18 cellular contexts compared by ENCODE assay signal in the genomic region with DNA sequence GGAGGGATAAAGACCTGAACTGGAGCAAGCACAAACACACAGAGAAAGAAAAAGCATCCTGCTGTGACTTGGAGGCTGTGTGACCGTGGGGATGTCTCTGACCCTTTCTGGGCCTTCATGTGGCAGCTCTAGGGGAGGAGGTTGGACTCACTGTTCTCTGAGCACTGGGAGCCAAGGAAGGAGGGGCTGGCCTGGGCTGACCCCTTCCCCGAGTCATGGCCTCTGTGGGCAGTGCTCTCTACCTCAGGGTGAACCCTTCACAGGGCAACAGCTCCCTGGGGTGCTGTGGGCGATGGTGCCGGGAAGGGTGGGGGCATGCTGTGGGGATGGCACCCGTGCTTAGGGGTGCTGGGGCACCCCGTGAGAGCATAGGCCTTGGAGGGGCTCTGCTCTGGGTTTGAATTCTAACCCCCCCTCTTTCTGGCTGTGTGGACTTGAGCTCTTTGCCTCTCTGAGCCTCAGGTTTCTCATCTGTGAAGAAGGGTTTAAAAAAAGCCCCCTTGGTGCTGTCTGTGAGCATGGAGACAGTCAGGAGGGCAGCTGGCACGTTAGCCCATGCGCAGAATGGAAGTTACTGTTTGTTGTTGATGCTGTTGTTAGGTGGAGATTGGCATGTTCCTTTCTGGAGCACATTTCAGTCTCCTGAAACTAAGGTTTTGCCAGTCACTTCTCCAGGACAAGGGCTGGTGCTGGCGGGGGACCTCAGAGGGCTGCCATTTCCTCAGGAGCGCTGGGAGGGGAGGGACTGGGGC. TPM values are rescaled to one million over a fixed set of nuclear protein-coding genes. Genes with fewer than 3 reads are reported as not detected.
DNase-seq lines count a peak whose midpoint lies in the region; ATAC-seq and TF ChIP-seq lines count a peak whose summit lies in the region.
"Had no signal": no experiment of that assay in that cellular context is flagged by ENCODE, and none has a peak within 500 bp of the region (broad histone marks: within the 10 kb centered on the region; RNA-seq: fewer than 3 reads in every experiment).

No MANE protein-coding gene starts in this region.

- H3K36me3 ChIP-seq in osteoblast (ENCODE audit: insufficient read depth, low read length) = no peaks in the 10 kb centered on the region
- H3K36me3 ChIP-seq in CD4-positive, alpha-beta memory T cell (ENCODE audit: insufficient read depth, low read length) = no peaks in the 10 kb centered on the region
- H3K36me3 ChIP-seq: HAP-1 had no signal

- no peaks in the 10 kb centered on the region for H4K20me1 ChIP-seq in osteoblast (ENCODE audit: insufficient read depth, low read length)

- CTCF ChIA-PET in CD4-positive, alpha-beta memory T cell (lab: Charles Lee; ENCODE audit: partially characterized antibody) = interaction anchor here (1.1 to 1.6 kb wide), 2 partner anchors 20 to 29 kb away, joined by 4 read pairs; no protein-coding TSS in a partner anchor

- no peak overlapping the region for H2AFZ ChIP-seq in osteoblast (ENCODE audit: low read length)

- no peaks in the 10 kb centered on the region for H3K27me3 ChIP-seq in right cardiac atrium (ENCODE audit: control insufficient read depth, insufficient read depth)
- H3K27me3 ChIP-seq in osteoblast (ENCODE audit: insufficient read depth, low read length) = peaks cover 2% of the 10 kb centered on the region
- no peaks in the 10 kb centered on the region for H3K27me3 ChIP-seq in CD4-positive, alpha-beta memory T cell (ENCODE audit: insufficient read depth, low read length)

- POLR2A ChIA-PET in CD4-positive, alpha-beta memory T cell (lab: Charles Lee; ENCODE audit: partially characterized antibody) = no interaction called here

- TF ChIP-seq CTCF in brain (conservative IDR thresholded peaks at IDR 0.05) (no peak), osteoblast (IDR thresholded peaks at IDR 0.05; ENCODE audit: extremely low read depth, low read depth, low read length) (no peak)

- H3K27ac Mint-ChIP-seq in brain = peak overlapping the region in 3 of 5 experiments; percentile 34 to 72 (median 40)
- no peak overlapping the region for H3K27ac Mint-ChIP-seq in CD4-positive, alpha-beta memory T cell
- H3K27ac Mint-ChIP-seq: activated B cell treated with CpG ODN at 0.5 μM for 24 hours had no signal

- H3K27me3 Mint-ChIP-seq in brain = no peaks in the 10 kb centered on the region
- H3K27me3 Mint-ChIP-seq in CD4-positive, alpha-beta memory T cell = no peaks in the 10 kb centered on the region
- H3K27me3 Mint-ChIP-seq: activated B cell treated with CpG ODN at 0.5 μM for 24 hours had no signal

- no peaks in the 10 kb centered on the region for H3K36me3 Mint-ChIP-seq in brain
- H3K36me3 Mint-ChIP-seq in CD4-positive, alpha-beta memory T cell = no peaks in the 10 kb centered on the region
- H3K36me3 Mint-ChIP-seq: naive B cell had no signal

- no peaks in the 10 kb centered on the region for H3K9me3 ChIP-seq in right cardiac atrium (ENCODE audit: control insufficient read depth, low read length)
- no peaks in the 10 kb centered on the region for H3K9me3 ChIP-seq in osteoblast (ENCODE audit: low read depth, low read length)
- no peaks in the 10 kb centered on the region for H3K9me3 ChIP-seq in CD4-positive, alpha-beta memory T cell (ENCODE audit: control insufficient read depth in 1 of 2, low read length in 2 of 2)
- H3K9me3 ChIP-seq: HAP-1 had no signal

- H3K27ac ChIP-seq in right cardiac atrium (ENCODE audit: low read length) = peak overlapping the region; percentile 16
- no peak overlapping the region for H3K27ac ChIP-seq in osteoblast (ENCODE audit: low read depth, low read length)
- no peak overlapping the region for H3K27ac ChIP-seq in CD4-positive, alpha-beta memory T cell (ENCODE audit: low read depth, low read length)

- H3K9me3 Mint-ChIP-seq in brain = peaks cover 0 to 5% (median 0%) of the 10 kb centered on the region in 5 experiments
- no peaks in the 10 kb centered on the region for H3K9me3 Mint-ChIP-seq in CD4-positive, alpha-beta memory T cell
- H3K9me3 Mint-ChIP-seq: activated B cell treated with CpG ODN at 0.5 μM for 24 hours had no signal

- H3K4me1 Mint-ChIP-seq in brain = peaks cover 9% of the 10 kb centered on the region
- H3K4me1 Mint-ChIP-seq in CD4-positive, alpha-beta memory T cell = peaks cover 0 to 4% (median 0%) of the 10 kb centered on the region in 4 donors
- H3K4me1 Mint-ChIP-seq: activated B cell treated with CpG ODN at 0.5 μM for 24 hours, naive B cell had no signal

- peak; percentile 49 for DNase-seq in AG20443 (ENCODE audit: low spot score)
- DNase-seq in right cardiac atrium = peak in 1 of 3 donors; percentile 46
- DNase-seq in osteoblast (ENCODE audit: insufficient read length, low spot score, missing footprints) = peak; percentile 73
- no peak for DNase-seq in GM19238 (ENCODE audit: insufficient read length, low spot score)
- DNase-seq in activated naive CD4-positive, alpha-beta T cell treated with Interleukin-2 at 50 U/mL for 16 hours = no peak
- DNase-seq in CD4-positive, alpha-beta memory T cell = no peak
- DNase-seq: activated B cell treated with CpG ODN at 0.5 μM for 24 hours; activated naive CD4-positive, alpha-beta T cell treated with anti-CD3 and anti-CD28 coated beads, Interleukin-2, amount 50 U/mL, for 16 hours; DMS 273 treated with DMSO at 0.1 percent for 48 hours; glutamatergic neuron; islet precursor cell; naive B cell; NCI-H1436; stimulated activated naive CD4-positive, alpha-beta T cell treated with Interleukin-2 at 50 U/mL for 16 hours had no signal

- intact Hi-C loops in right cardiac atrium (cut with DNase I) = no loop called here
- intact Hi-C loops in CD4-positive, alpha-beta memory T cell (cut with micrococcal nuclease) = no loop called here

- ATAC-seq in right cardiac atrium (peak; percentile 53 to 63), GM19452 (IDR thresholded peaks at IDR 0.05; ENCODE audit: unreplicated experiment) (no peak)

- H3K79me2 ChIP-seq in osteoblast (ENCODE audit: insufficient read depth, low read length) = no peaks in the 10 kb centered on the region

- WGBS in right cardiac atrium = 70% methylated on average over 10 of the region's 10 CpGs

- no peak overlapping the region for H3K4me3 Mint-ChIP-seq in brain
- H3K4me3 Mint-ChIP-seq in CD4-positive, alpha-beta memory T cell = no peak overlapping the region
- H3K4me3 Mint-ChIP-seq: activated B cell treated with CpG ODN at 0.5 μM for 24 hours had no signal

- peaks cover 8% of the 10 kb centered on the region for H3K4me1 ChIP-seq in right cardiac atrium (ENCODE audit: control insufficient read depth, insufficient read depth, low read length)
- no peaks in the 10 kb centered on the region for H3K4me1 ChIP-seq in osteoblast (ENCODE audit: insufficient read depth, low read length)
- H3K4me1 ChIP-seq in CD4-positive, alpha-beta memory T cell (ENCODE audit: insufficient read depth, low read length) = no peaks in the 10 kb centered on the region
- H3K4me1 ChIP-seq: HAP-1 had no signal

- no peak overlapping the region for H3K4me2 ChIP-seq in osteoblast (ENCODE audit: insufficient read depth, low read length)

- no peak overlapping the region for H3K4me3 ChIP-seq in right cardiac atrium (ENCODE audit: low read length)
- no peak overlapping the region for H3K4me3 ChIP-seq in osteoblast (ENCODE audit: insufficient read depth, low read length)
- H3K4me3 ChIP-seq in CD4-positive, alpha-beta memory T cell (ENCODE audit: low read length in 2 of 2) = no peak overlapping the region
- H3K4me3 ChIP-seq: HAP-1 had no signal

RNA-seq across cellular contexts. Expression of a gene that starts 0.7 kb away (rescaled TPM):
- polyA plus RNA-seq in brain (ENCODE audit: insufficient read depth, low read depth, low replicate concordance) (0.71 TPM), right cardiac atrium (17.4 TPM)
- total RNA-seq in right cardiac atrium (10 to 100 TPM; 13.6 to 29.5 (median 26.0) TPM), osteoblast (under 0.01 and 0.72 TPM in 2 replicates)
- 1 to 10 TPM; 1.8 to 2.7 TPM for total RNA-seq in CD4-positive, alpha-beta memory T cell
- polyA plus RNA-seq in CD4-positive, alpha-beta memory T cell = 1 to 10 TPM in 1 of 2 donors, under 1 TPM in 1; 0.46 to 1.6 TPM
- total RNA-seq: activated B cell treated with CpG ODN at 0.5 μM for 24 hours, bronchial epithelial cell had no signal

Comparison
In these comparisons a context has a peak if more than half of its experiments do, and no peak if none do; other contexts are left out.
1. DNase-seq: peak in AG20443 (single experiment) and osteoblast (single experiment); none in GM19238 (single experiment), activated naive CD4-positive, alpha-beta T cell treated with Interleukin-2 at 50 U/mL for 16 hours (single experiment) and CD4-positive, alpha-beta memory T cell (0 of 5).
2. H3K27ac Mint-ChIP-seq: peak in brain (3 of 5); none in CD4-positive, alpha-beta memory T cell (0 of 7).